In the genomic region with DNA sequence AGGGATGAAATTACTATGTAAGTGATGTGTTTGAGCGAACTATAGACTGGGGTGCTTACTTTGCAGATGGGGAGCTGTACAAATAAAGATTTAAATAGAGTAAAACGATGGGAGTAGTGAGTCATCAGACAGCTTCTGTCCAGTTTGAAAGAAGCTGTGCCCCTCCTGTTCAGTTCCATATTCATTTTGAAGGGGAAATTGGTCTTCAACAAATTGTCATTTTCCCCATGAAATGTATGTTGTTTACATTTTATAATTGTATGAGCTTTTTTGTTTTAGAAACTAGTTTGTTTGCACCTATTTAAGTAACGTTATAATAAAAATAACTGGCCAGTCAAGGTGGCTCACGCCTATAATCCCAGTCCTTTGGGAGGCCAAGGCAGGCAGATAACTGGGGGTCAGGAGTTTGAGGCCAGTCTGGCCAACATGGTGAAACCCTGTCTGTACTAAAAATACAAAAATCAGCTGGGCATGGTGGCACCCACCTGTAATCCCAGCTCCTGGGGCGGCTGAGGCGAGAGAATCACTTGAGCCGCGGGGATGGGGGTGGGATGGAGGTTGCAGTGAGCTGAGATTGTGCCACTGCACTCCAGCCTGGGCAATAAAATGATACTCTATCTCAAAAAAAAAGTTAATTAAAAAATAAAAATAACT, we compare ENCODE assay signal across 13 cellular contexts. TPM values are rescaled to one million over a fixed set of nuclear protein-coding genes. Genes with fewer than 3 reads are reported as not detected.
A peak's percentile ranks its signal among the peaks of the same experiment; 100 is the strongest.
DNase-seq lines count a peak whose midpoint lies in the region; ATAC-seq and TF ChIP-seq lines count a peak whose summit lies in the region.
"Had no signal": no experiment of that assay in that cellular context is flagged by ENCODE, and none has a peak within 500 bp of the region (broad histone marks: within the 10 kb centered on the region; RNA-seq: fewer than 3 reads in every experiment).

No MANE protein-coding gene starts in this region.

- 61 to 63% methylated on average over 8 of the region's 8 CpGs for WGBS in testis, 2 donors

- H3K27me3 Mint-ChIP-seq in endothelial cell (ENCODE audit: unreplicated experiment), result peaks cover 7% of the 10 kb centered on the region

- H3K4me1 Mint-ChIP-seq in endothelial cell (ENCODE audit: unreplicated experiment), result peaks cover 69% of the 10 kb centered on the region

- TF ChIP-seq CTCF in endothelial cell (IDR thresholded peaks at IDR 0.05; ENCODE audit: unreplicated experiment) (no peak), testis (IDR thresholded peaks at IDR 0.05) (no peak)

- DNase-seq in NCI-H2107 treated with DMSO at 0.1 percent for 48 hours (lab: John Stamatoyannopoulos, UW; ENCODE audit: unreplicated experiment) (peak; percentile 25), NCI-H2107 (lab: John Stamatoyannopoulos, UW) (no peak), NCI-H748 treated with DMSO at 0.1 percent for 48 hours (lab: John Stamatoyannopoulos, UW) (peak; percentile 86), endothelial cell (ENCODE audit: low spot score) (no peak), testis (no peak), glomerular visceral epithelial cell (ENCODE audit: extremely low spot score) (no peak), H7 (no peak)
- DNase-seq: activated naive CD4-positive, alpha-beta T cell treated with anti-CD3 and anti-CD28 coated beads for 36 hours; cerebellar nuclear complex had no signal

- ATAC-seq in GM19351 (IDR thresholded peaks at IDR 0.05; ENCODE audit: unreplicated experiment), result no peak
- ATAC-seq: WTC11 had no signal

- H3K36me3 ChIP-seq in testis (ENCODE audit: low read depth, missing control alignments), result no peaks in the 10 kb centered on the region
- H3K36me3 ChIP-seq in H7 (replicated peaks; ENCODE audit: control insufficient read depth, insufficient read depth, low read length), result no peaks in the 10 kb centered on the region
- H3K36me3 ChIP-seq: tibial nerve had no signal

- H3K27ac ChIP-seq in testis, result peak overlapping the region; percentile 35 to 85

- intact Hi-C loops in testis (cut with DNase I; ENCODE audit: low total_unique reads), result no loop called here

- peak overlapping the region; percentile 72 for H3K27ac Mint-ChIP-seq in endothelial cell (ENCODE audit: unreplicated experiment)
- H3K27ac Mint-ChIP-seq: activated naive CD4-positive, alpha-beta T cell treated with anti-CD3 and anti-CD28 coated beads for 36 hours; WTC11 had no signal

- no peaks in the 10 kb centered on the region for H3K27me3 ChIP-seq in testis
- H3K27me3 ChIP-seq in H7 (ENCODE audit: control insufficient read depth, insufficient read depth, low read length), result no peaks in the 10 kb centered on the region
- H3K27me3 ChIP-seq: esophagus muscularis mucosa, tibial nerve had no signal

- no peak for TF ChIP-seq POLR2A in testis (IDR thresholded peaks at IDR 0.05)

- no peaks in the 10 kb centered on the region for H3K9me3 ChIP-seq in testis
- H3K9me3 ChIP-seq: esophagus muscularis mucosa, tibial nerve had no signal

- no peak overlapping the region for H3K4me3 ChIP-seq in testis
- no peak overlapping the region for H3K4me3 ChIP-seq in H7 (ENCODE audit: insufficient read depth, low read depth, low read length)
- H3K4me3 ChIP-seq: esophagus muscularis mucosa, tibial nerve had no signal

- H3K4me1 ChIP-seq in testis, result peaks cover 63% of the 10 kb centered on the region

- no peaks in the 10 kb centered on the region for H3K9me3 Mint-ChIP-seq in endothelial cell (ENCODE audit: unreplicated experiment)
- H3K9me3 Mint-ChIP-seq: activated naive CD4-positive, alpha-beta T cell treated with anti-CD3 and anti-CD28 coated beads for 36 hours; WTC11 had no signal

- no peak overlapping the region for H3K4me3 Mint-ChIP-seq in endothelial cell (ENCODE audit: unreplicated experiment)
- H3K4me3 Mint-ChIP-seq: activated naive CD4-positive, alpha-beta T cell treated with anti-CD3 and anti-CD28 coated beads for 36 hours; WTC11 had no signal

- peaks cover 47% of the 10 kb centered on the region for H3K36me3 Mint-ChIP-seq in endothelial cell (ENCODE audit: low read depth, unreplicated experiment)

RNA-seq across cellular contexts. Expression of gene SEC14L1, which starts 20.2 kb away (rescaled TPM):
- total RNA-seq in endothelial cell (ENCODE audit: unreplicated experiment), result 315 TPM
- total RNA-seq in testis, result 100 to 1,000 TPM; 240 to 262 TPM
- 143 TPM for polyA plus RNA-seq in testis (ENCODE audit: insufficient read depth, low read depth, low replicate concordance)
- total RNA-seq in H7 (2014; rRNA removed; shearing (Covaris generic)), result 45.9 and 68.3 TPM in 2 replicates

Comparison
In these comparisons a context has a peak if more than half of its experiments do, and no peak if none do; other contexts are left out.
1. DNase-seq: peak in NCI-H2107 treated with DMSO at 0.1 percent for 48 hours (single experiment) and NCI-H748 treated with DMSO at 0.1 percent for 48 hours (single experiment); none in NCI-H2107 (single experiment), endothelial cell (single experiment), testis (single experiment), glomerular visceral epithelial cell (single experiment) and H7 (single experiment).